13 cellular contexts compared by ENCODE assay signal in the genomic region with DNA sequence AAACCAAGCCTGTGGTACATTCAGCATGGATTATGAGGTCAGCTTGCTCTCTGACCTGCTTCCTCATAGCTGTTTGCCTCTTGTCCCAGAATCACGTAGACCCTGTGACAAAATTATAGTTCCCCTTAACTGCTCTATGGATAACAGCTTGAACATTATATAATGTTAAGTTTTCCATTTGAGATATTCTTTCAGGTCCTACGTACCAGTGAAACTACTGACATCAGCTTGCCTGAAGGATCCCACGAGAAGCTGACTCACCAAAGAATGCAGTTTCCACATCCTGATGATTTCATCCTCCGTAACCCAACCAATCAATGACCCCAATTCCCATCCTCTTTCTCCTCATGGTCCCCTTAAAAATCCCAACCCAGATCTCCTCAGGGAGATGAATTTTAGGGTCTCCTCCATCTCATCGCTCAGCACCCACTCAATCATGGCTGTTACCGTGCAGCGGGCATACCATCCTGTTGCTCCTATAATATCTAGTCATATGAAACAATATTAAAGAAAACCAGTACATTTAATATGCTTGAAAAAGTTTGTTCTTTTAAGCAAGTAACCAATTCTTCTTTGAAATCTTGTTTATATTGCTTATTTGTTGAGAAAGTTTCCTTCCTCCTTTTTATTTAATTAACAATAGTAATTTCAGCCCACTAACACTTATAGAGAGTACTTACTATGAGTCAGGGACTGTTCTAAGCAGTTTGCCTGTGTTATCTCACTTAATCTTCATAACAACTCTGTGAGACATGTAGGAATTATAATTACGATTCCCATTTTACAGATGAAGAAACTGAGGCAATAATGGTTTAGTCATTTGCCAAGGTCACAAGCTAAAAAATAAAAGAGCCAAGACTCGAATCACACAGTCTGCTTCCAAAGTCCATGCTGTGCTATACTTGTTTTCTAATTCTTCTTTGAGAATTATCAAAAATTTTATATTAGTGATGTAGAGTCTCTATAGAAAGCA. TPM values are rescaled to one million over a fixed set of nuclear protein-coding genes. Genes with fewer than 3 reads are reported as not detected.
A peak's percentile ranks its signal among the peaks of the same experiment; 100 is the strongest.
DNase-seq lines count a peak whose midpoint lies in the region; ATAC-seq, FAIRE-seq and TF ChIP-seq lines count a peak whose summit lies in the region.
"Had no signal": no experiment of that assay in that cellular context is flagged by ENCODE, and none has a peak within 500 bp of the region (broad histone marks: within the 10 kb centered on the region; RNA-seq: fewer than 3 reads in every experiment).

No MANE protein-coding gene starts in this region.

- H3K79me1 ChIP-seq in trophoblast cell (ENCODE audit: low read length), result no peaks in the 10 kb centered on the region

- intact Hi-C loops in heart left ventricle (cut with DNase I), result loop anchor here (5.0 to 10.0 kb wide), 12 partner anchors 78 to 404 kb away; partner anchors contain the start of genes MAP1LC3C (in 7 of the 10), EXO1 (in 1 of the 10) and KMO (in 1 of the 10)

- no CpG with 5 or more reads among the region's 9 CpGs for WGBS in trophoblast cell (ENCODE audit: extremely low coverage, insufficient coverage, insufficient read length)
- 78 to 82% (median 80%) methylated on average over 9 of the region's 9 CpGs for WGBS in heart left ventricle, 4 donors

- DNase-seq in EH (ENCODE audit: low read depth), result peak; percentile 91
- DNase-seq in RWPE2 (ENCODE audit: low spot score), result no peak
- peak; percentile 94 for DNase-seq in epithelial cell of esophagus (ENCODE audit: low read depth)
- peak; percentile 45 to 76 for DNase-seq in trophoblast cell
- DNase-seq in heart left ventricle, result no peak
- DNase-seq in H54 (ENCODE audit: insufficient read length, low spot score), result no peak
- no peak for DNase-seq in middle frontal gyrus (ENCODE audit: extremely low spot score, low spot score)
- DNase-seq in cortex of kidney (lab: John Stamatoyannopoulos, UW), result no peak
- DNase-seq: NCI-H2171 treated with DMSO at 0.1 percent for 48 hours, sigmoid colon, substantia nigra had no signal

- TF ChIP-seq CTCF in RWPE2 (IDR thresholded peaks at IDR 0.05; ENCODE audit: poor library complexity, severe bottlenecking) (no peak), epithelial cell of esophagus (IDR thresholded peaks at IDR 0.05; ENCODE audit: insufficient read depth, low read depth, low read length, missing control alignments) (no peak), heart left ventricle (IDR thresholded peaks at IDR 0.05) (no peak)

- H3K9ac ChIP-seq in trophoblast cell (ENCODE audit: low read length), result no peak overlapping the region

- H3K4ac ChIP-seq in trophoblast cell (ENCODE audit: low read depth, low read length), result no peak overlapping the region

- H3K27me3 ChIP-seq in RWPE2 (ENCODE audit: insufficient read depth, poor library complexity, severe bottlenecking) (no peaks in the 10 kb centered on the region), trophoblast cell (ENCODE audit: insufficient read depth, low read length) (no peaks in the 10 kb centered on the region), heart left ventricle (no peaks in the 10 kb centered on the region)
- H3K27me3 ChIP-seq: sigmoid colon had no signal

- peak; percentile 36; the same call in 1 of the 3 replicates for ATAC-seq in RWPE2 (ENCODE audit: low read depth)
- ATAC-seq in heart left ventricle, result no peak

- no peak overlapping the region for H2BK12ac ChIP-seq in trophoblast cell (ENCODE audit: low read length)

- FAIRE-seq in H54 (lab: Jason Lieb, UNC), result no peak
- FAIRE-seq: G401.6 had no signal

- peak overlapping the region; percentile 41 for H3K27ac ChIP-seq in RWPE2 (ENCODE audit: poor library complexity, severe bottlenecking)
- H3K27ac ChIP-seq in trophoblast cell (ENCODE audit: low read depth, low read length), result no peak overlapping the region
- H3K27ac ChIP-seq in heart left ventricle, result peak overlapping the region in 1 of 12 donors; percentile 43
- H3K27ac ChIP-seq: sigmoid colon had no signal

- H2BK5ac ChIP-seq in trophoblast cell (ENCODE audit: low read depth, low read length, poor library complexity), result peak overlapping the region; percentile 53

- H4K12ac ChIP-seq in trophoblast cell (ENCODE audit: low read depth, low read length), result no peak overlapping the region

- H3K23ac ChIP-seq in trophoblast cell (ENCODE audit: low read length), result no peak overlapping the region

- H3K36me3 ChIP-seq in RWPE2 (ENCODE audit: low read depth), result no peaks in the 10 kb centered on the region
- H3K36me3 ChIP-seq in trophoblast cell (ENCODE audit: control insufficient read depth in 1 of 2, insufficient read depth in 2 of 2, low read length in 2 of 2), result peaks cover 1 to 3% of the 10 kb centered on the region in 2 experiments
- H3K36me3 ChIP-seq in heart left ventricle, result no peaks in the 10 kb centered on the region
- H3K36me3 ChIP-seq: sigmoid colon had no signal

- no peaks in the 10 kb centered on the region for H3K79me2 ChIP-seq in trophoblast cell (ENCODE audit: control insufficient read depth, insufficient read depth, low read length, poor library complexity)

- no peak overlapping the region for H3K18ac ChIP-seq in trophoblast cell (ENCODE audit: low read length)

- H4K8ac ChIP-seq in trophoblast cell (ENCODE audit: low read depth, low read length), result peak overlapping the region; percentile 61

- H3K4me2 ChIP-seq in trophoblast cell (ENCODE audit: low read length), result no peak overlapping the region

- H2BK120ac ChIP-seq in trophoblast cell (ENCODE audit: insufficient read depth, low read length, poor library complexity), result no peak overlapping the region

- no peak overlapping the region for H4K91ac ChIP-seq in trophoblast cell (ENCODE audit: low read depth, low read length)

- H3K4me1 ChIP-seq in RWPE2 (ENCODE audit: insufficient read depth, poor library complexity, severe bottlenecking), result peaks cover 32% of the 10 kb centered on the region
- peaks cover 0 to 4% of the 10 kb centered on the region in 2 experiments for H3K4me1 ChIP-seq in trophoblast cell (ENCODE audit: control insufficient read depth in 1 of 2, insufficient read depth in 2 of 2, low read length in 2 of 2)
- peaks cover 0 to 12% (median 0%) of the 10 kb centered on the region in 12 donors for H3K4me1 ChIP-seq in heart left ventricle

- H2AK5ac ChIP-seq in trophoblast cell (ENCODE audit: low read length), result no peak overlapping the region

- H3K4me3 ChIP-seq in RWPE2 (ENCODE audit: severe bottlenecking), result no peak overlapping the region
- no peak overlapping the region for H3K4me3 ChIP-seq in epithelial cell of esophagus (ENCODE audit: low read length)
- no peak overlapping the region for H3K4me3 ChIP-seq in trophoblast cell (ENCODE audit: low read depth, low read length)
- no peak overlapping the region for H3K4me3 ChIP-seq in heart left ventricle
- H3K4me3 ChIP-seq: sigmoid colon had no signal

- no peak overlapping the region for H3K14ac ChIP-seq in trophoblast cell (ENCODE audit: low read length)

- H2AFZ ChIP-seq in trophoblast cell (ENCODE audit: insufficient read depth, low read length, poor library complexity), result no peak overlapping the region

- H3K9me3 ChIP-seq in RWPE2 (ENCODE audit: severe bottlenecking), result no peaks in the 10 kb centered on the region
- H3K9me3 ChIP-seq in trophoblast cell (ENCODE audit: insufficient read depth, low read depth, low read length), result no peaks in the 10 kb centered on the region
- H3K9me3 ChIP-seq in heart left ventricle, result no peaks in the 10 kb centered on the region
- H3K9me3 ChIP-seq: sigmoid colon had no signal

- TF ChIP-seq POLR2A in heart left ventricle (IDR thresholded peaks at IDR 0.05), result no peak
- TF ChIP-seq POLR2A in H54 (IDR thresholded peaks at IDR 0.05; ENCODE audit: low read depth, low read length), result no peak

RNA-seq across cellular contexts. Expression of gene CHML, which starts 27.4 kb away (rescaled TPM):
- 9.6 and 10.3 TPM in 2 replicates for polyA plus RNA-seq in trophoblast cell (2013)
- total RNA-seq in heart left ventricle, result 1 to 10 TPM; 3.9 to 9.8 (median 6.6) TPM
- polyA plus RNA-seq in heart left ventricle, result 1 to 10 TPM; 1.1 to 6.6 TPM

RNA-seq across cellular contexts. Expression of gene OPN3, which starts 27.4 kb away (rescaled TPM):
- 211 and 231 TPM in 2 replicates for polyA plus RNA-seq in trophoblast cell (2013)
- 10 to 100 TPM in 2 of 9 donors, 1 to 10 TPM in 7; 3.5 to 13.6 (median 6.2) TPM for total RNA-seq in heart left ventricle
- 10 to 100 TPM in 1 of 2 donors, 1 to 10 TPM in 1; 4.5 to 10.5 TPM for polyA plus RNA-seq in heart left ventricle

RNA-seq across cellular contexts. Expression of gene WDR64, which starts 39.3 kb away (rescaled TPM):
- polyA plus RNA-seq in trophoblast cell (2013), result 0.72 and 0.86 TPM in 2 replicates
- not detected for total RNA-seq in heart left ventricle
- not detected for polyA plus RNA-seq in heart left ventricle
- total RNA-seq: sigmoid colon had no signal
- polyA plus RNA-seq: adipose tissue had no signal

Comparison
In these comparisons a context has a peak if more than half of its experiments do, and no peak if none do; other contexts are left out.
1. DNase-seq: peak in EH (single experiment), epithelial cell of esophagus (single experiment) and trophoblast cell (2 of 2); none in RWPE2 (single experiment), heart left ventricle (0 of 5), H54 (single experiment), middle frontal gyrus (single experiment) and cortex of kidney (single experiment).